In genomic region chr6:34027445-34027936, GRCh38 we compare ENCODE assay signal across 9 cellular contexts.
DNase-seq lines count a peak whose midpoint lies in the region; ATAC-seq and TF ChIP-seq lines count a peak whose summit lies in the region.
"Had no signal": no experiment of that assay in that cellular context is flagged by ENCODE, and none has a peak within 500 bp of the region (broad histone marks: within the 10 kb centered on the region; RNA-seq: fewer than 3 reads in every experiment).

No MANE protein-coding gene starts in this region.

- H3K27me3 Mint-ChIP-seq in activated T-cell treated with anti-CD3 and anti-CD28 coated beads, Interleukin-2, amount 50 U/mL, for 4 hours (ENCODE audit: low read depth), result peaks cover 2% of the 10 kb centered on the region

- 44 to 56% (median 55%) methylated on average over 11 to 17 of the region's 17 CpGs for WGBS in psoas muscle, 3 donors

- H3K9me3 Mint-ChIP-seq in activated T-cell treated with anti-CD3 and anti-CD28 coated beads, Interleukin-2, amount 50 U/mL, for 4 hours, result no peaks in the 10 kb centered on the region

- peak; percentile 66 to 83 for ATAC-seq in activated T-cell treated with anti-CD3 and anti-CD28 coated beads, Interleukin-2, amount 50 U/mL, for 4 hours
- ATAC-seq in psoas muscle (peak; percentile 70 to 86 (median 78)), HG03135 (IDR thresholded peaks at IDR 0.05; ENCODE audit: unreplicated experiment) (no peak), GM21390 (IDR thresholded peaks at IDR 0.05; ENCODE audit: unreplicated experiment) (no peak)

- H3K9me3 ChIP-seq in psoas muscle, result no peaks in the 10 kb centered on the region
- H3K9me3 ChIP-seq: BLaER1 had no signal

- H3K4me3 Mint-ChIP-seq in activated T-cell treated with anti-CD3 and anti-CD28 coated beads, Interleukin-2, amount 50 U/mL, for 4 hours, result no peak overlapping the region

- H3K4me1 ChIP-seq in psoas muscle, result no peaks in the 10 kb centered on the region

- intact Hi-C loops in psoas muscle (cut with DNase I), result loop anchor here (2.0 to 5.0 kb wide), 2 partner anchors 255 to 257 kb away; no protein-coding TSS in a partner anchor

- TF ChIP-seq CTCF in fibroblast of villous mesenchyme (IDR thresholded peaks at IDR 0.05; ENCODE audit: insufficient read depth, low read depth, low read length), result peak; percentile 84
- peak; percentile 72 for TF ChIP-seq CTCF in psoas muscle (IDR thresholded peaks at IDR 0.05)

- peak; percentile 7 to 35 (median 27) for DNase-seq in NCI-H1417 (lab: John Stamatoyannopoulos, UW)
- DNase-seq in NCI-H1417 treated with DMSO at 0.1 percent for 48 hours (lab: John Stamatoyannopoulos, UW), result no peak
- DNase-seq in NOMO-1 treated with DMSO at 0.1 percent for 48 hours (lab: John Stamatoyannopoulos, UW; ENCODE audit: unreplicated experiment), result peak; percentile 25
- DNase-seq in activated T-cell treated with anti-CD3 and anti-CD28 coated beads, Interleukin-2, amount 50 U/mL, for 4 hours, result peak; percentile 67
- peak; percentile 22 for DNase-seq in fibroblast of villous mesenchyme (ENCODE audit: low read depth)
- DNase-seq in psoas muscle, result peak; percentile 46 to 66

- H3K36me3 Mint-ChIP-seq in activated T-cell treated with anti-CD3 and anti-CD28 coated beads, Interleukin-2, amount 50 U/mL, for 4 hours (ENCODE audit: insufficient read depth), result no peaks in the 10 kb centered on the region

- no peaks in the 10 kb centered on the region for H3K36me3 ChIP-seq in psoas muscle (ENCODE audit: insufficient read depth in 1 of 2, low read depth in 1 of 2)
- H3K36me3 ChIP-seq: BLaER1 had no signal

- H3K27ac ChIP-seq in psoas muscle, result no peak overlapping the region
- H3K27ac ChIP-seq: BLaER1 had no signal

- H3K4me3 ChIP-seq in fibroblast of villous mesenchyme (ENCODE audit: low read depth, low read length), result no peak overlapping the region
- H3K4me3 ChIP-seq in psoas muscle, result no peak overlapping the region
- H3K4me3 ChIP-seq: BLaER1 had no signal

- no peaks in the 10 kb centered on the region for H3K4me1 Mint-ChIP-seq in activated T-cell treated with anti-CD3 and anti-CD28 coated beads, Interleukin-2, amount 50 U/mL, for 4 hours (ENCODE audit: low read depth)

- peaks cover 0 to 1% (median 0%) of the 10 kb centered on the region in 3 donors for H3K27me3 ChIP-seq in psoas muscle (ENCODE audit: insufficient read depth in 3 of 3, low read length in 2 of 3)
- H3K27me3 ChIP-seq: BLaER1 had no signal

Comparison
In these comparisons a context has a peak if more than half of its experiments do, and no peak if none do; other contexts are left out.
1. ATAC-seq: peak in activated T-cell treated with anti-CD3 and anti-CD28 coated beads, Interleukin-2, amount 50 U/mL, for 4 hours (2 of 2) and psoas muscle (4 of 4); none in HG03135 (single experiment) and GM21390 (single experiment).